Comparison of ENCODE assay signal across 8 cellular contexts in the genomic region with DNA sequence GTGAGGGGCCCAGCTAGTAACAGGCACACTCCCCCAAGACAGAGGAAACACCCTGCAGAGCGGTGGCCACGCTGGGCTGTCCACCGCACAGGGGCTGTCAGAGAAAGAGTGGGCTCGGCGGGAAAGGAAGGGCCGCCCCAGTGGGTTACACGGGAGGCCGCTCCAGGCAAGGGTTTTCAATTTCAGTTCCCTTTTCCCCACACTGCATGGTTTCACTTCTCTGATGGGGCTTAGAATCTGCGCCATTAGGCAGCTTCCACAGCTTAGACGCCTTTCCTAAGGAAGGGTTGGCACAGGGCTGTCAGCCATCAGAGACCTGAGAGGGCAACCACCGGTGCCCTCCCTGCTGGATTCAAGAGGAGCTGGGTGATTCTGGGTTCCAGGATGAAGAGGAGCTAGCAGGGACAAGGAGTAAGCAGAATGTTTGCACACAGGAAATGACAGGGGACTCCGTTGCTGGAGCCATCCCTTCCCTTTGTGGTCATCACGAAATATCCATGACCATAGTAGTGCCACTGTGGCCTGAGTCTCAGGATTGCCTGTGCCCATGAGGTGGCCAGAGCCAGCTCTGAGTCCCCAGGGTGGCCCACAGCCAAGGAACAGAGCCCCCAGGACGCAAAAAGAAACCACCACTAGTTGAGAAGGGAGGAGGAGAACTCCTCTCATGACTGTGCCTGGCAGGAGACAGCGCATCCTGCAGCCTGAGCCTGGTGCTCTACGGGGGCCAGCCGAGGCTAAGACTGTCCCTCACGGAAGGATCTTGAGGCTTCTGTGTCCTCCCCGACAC.
A peak's percentile ranks its signal among the peaks of the same experiment; 100 is the strongest.
DNase-seq lines count a peak whose midpoint lies in the region; ATAC-seq and TF ChIP-seq lines count a peak whose summit lies in the region.

No MANE protein-coding gene starts in this region.

- DNase-seq in CD1c-positive myeloid dendritic cell (ENCODE audit: extremely low spot score) (peak; percentile 92), osteocyte (ENCODE audit: extremely low spot score, unreplicated experiment) (no peak), lower leg skin (ENCODE audit: low spot score in 2 of 2) (no peak), AG20443 (ENCODE audit: low spot score) (no peak)
- DNase-seq in activated naive CD8-positive, alpha-beta T cell treated with anti-CD3 and anti-CD28 coated beads, Interleukin-2, amount 50 U/mL, for 24 hours, result peak; percentile 30
- DNase-seq in NK-92 treated with Interleukin-12 subunit alpha and Interleukin-12 subunit beta, amount 100 ng/mL, for 24 hours (lab: John Stamatoyannopoulos, UW), result no peak

- no peaks in the 10 kb centered on the region for H3K27me3 Mint-ChIP-seq in activated naive CD8-positive, alpha-beta T cell treated with anti-CD3 and anti-CD28 coated beads, Interleukin-2, amount 50 U/mL, for 24 hours
- H3K27me3 Mint-ChIP-seq in osteocyte (ENCODE audit: unreplicated experiment), result no peaks in the 10 kb centered on the region

- WGBS in lower leg skin, 2 donors, result 75 to 81% methylated on average over 19 of the region's 19 CpGs

- peak overlapping the region; percentile 64 for H3K4me3 Mint-ChIP-seq in activated naive CD8-positive, alpha-beta T cell treated with anti-CD3 and anti-CD28 coated beads, Interleukin-2, amount 50 U/mL, for 24 hours
- H3K4me3 Mint-ChIP-seq in osteocyte (ENCODE audit: unreplicated experiment), result peak overlapping the region; percentile 49

- H3K27ac Mint-ChIP-seq in activated naive CD8-positive, alpha-beta T cell treated with anti-CD3 and anti-CD28 coated beads, Interleukin-2, amount 50 U/mL, for 24 hours, result peak overlapping the region; percentile 80
- H3K27ac Mint-ChIP-seq in osteocyte (ENCODE audit: unreplicated experiment), result peak overlapping the region; percentile 72

- H3K36me3 Mint-ChIP-seq in activated naive CD8-positive, alpha-beta T cell treated with anti-CD3 and anti-CD28 coated beads, Interleukin-2, amount 50 U/mL, for 24 hours (ENCODE audit: low read depth), result no peaks in the 10 kb centered on the region
- no peaks in the 10 kb centered on the region for H3K36me3 Mint-ChIP-seq in osteocyte (ENCODE audit: unreplicated experiment)

- peaks cover 32% of the 10 kb centered on the region for H3K4me1 Mint-ChIP-seq in activated naive CD8-positive, alpha-beta T cell treated with anti-CD3 and anti-CD28 coated beads, Interleukin-2, amount 50 U/mL, for 24 hours
- peaks cover 34% of the 10 kb centered on the region for H3K4me1 Mint-ChIP-seq in osteocyte (ENCODE audit: unreplicated experiment)

- TF ChIP-seq CTCF in osteocyte (IDR thresholded peaks at IDR 0.05), result no peak
- TF ChIP-seq CTCF in lower leg skin (IDR thresholded peaks at IDR 0.05), result no peak

- no peak overlapping the region for H3K4me3 ChIP-seq in lower leg skin (ENCODE audit: low read depth, poor library complexity, severe bottlenecking)

- intact Hi-C loops in lower leg skin (cut with DNase I; ENCODE audit: low total_unique reads), result no loop called here

- H3K9me3 Mint-ChIP-seq in activated naive CD8-positive, alpha-beta T cell treated with anti-CD3 and anti-CD28 coated beads, Interleukin-2, amount 50 U/mL, for 24 hours, result no peaks in the 10 kb centered on the region
- H3K9me3 Mint-ChIP-seq in osteocyte (ENCODE audit: unreplicated experiment), result no peaks in the 10 kb centered on the region

- ATAC-seq in GM19328 (IDR thresholded peaks at IDR 0.05; ENCODE audit: unreplicated experiment) (peak; percentile 90), HG03280 (IDR thresholded peaks at IDR 0.05; ENCODE audit: unreplicated experiment) (peak; percentile 89)
- peak; percentile 81 for ATAC-seq in activated naive CD8-positive, alpha-beta T cell treated with anti-CD3 and anti-CD28 coated beads, Interleukin-2, amount 50 U/mL, for 24 hours

- no peak for TF ChIP-seq POLR2A in lower leg skin (IDR thresholded peaks at IDR 0.05)

Comparison
In these comparisons a context has a peak if more than half of its experiments do, and no peak if none do; other contexts are left out.
1. DNase-seq: peak in CD1c-positive myeloid dendritic cell (single experiment) and activated naive CD8-positive, alpha-beta T cell treated with anti-CD3 and anti-CD28 coated beads, Interleukin-2, amount 50 U/mL, for 24 hours (single experiment); none in osteocyte (single experiment), lower leg skin (0 of 2), AG20443 (single experiment) and NK-92 treated with Interleukin-12 subunit alpha and Interleukin-12 subunit beta, amount 100 ng/mL, for 24 hours (single experiment).
2. Peak in every context shown above with its lines, with median percentiles within 50 percentile points of each other: ATAC-seq.